Comparison of ENCODE assay signal across 7 cellular contexts in genomic region chr7:2332606-2333231, GRCh38. TPM values are rescaled to one million over a fixed set of nuclear protein-coding genes. Genes with fewer than 3 reads are reported as not detected.
DNase-seq lines count a peak whose midpoint lies in the region; ATAC-seq, FAIRE-seq and TF ChIP-seq lines count a peak whose summit lies in the region.
"Not testable (repeated sequence)": the region's sequence is repeated elsewhere in the genome, so short reads cannot be mapped to it uniquely, and the experiment has no call there.

No MANE protein-coding gene starts in this region.

- 63% methylated on average over 4 of the region's 4 CpGs for WGBS in K562 (ENCODE audit: insufficient coverage, low coverage, missing lambda C conversion rate)
- 97% methylated on average over 4 of the region's 4 CpGs for WGBS in HepG2 (ENCODE audit: low lambda C conversion rate)

- CTCF ChIA-PET in WTC11 (lab: Charles Lee); K562 (lab: Yijun Ruan, JAX; ENCODE audit: low intra/inter-chr PET ratio); HepG2 (lab: Yijun Ruan, JAX; ENCODE audit: low intra/inter-chr PET ratio, low total read pairs): not testable (repeated sequence)

- H3K9me1 ChIP-seq in K562 (ENCODE audit: control insufficient read depth, insufficient read depth, low read length), result not testable (repeated sequence)

- H3K4me3 Mint-ChIP-seq in GM23338; T-helper 17 cell; WTC11; activated T-helper 17 cell treated with anti-CD3 and anti-CD28 coated beads, Interleukin-2, amount 50 U/mL, for 72 hours; nephron progenitor cell: not testable (repeated sequence)

- not testable (repeated sequence) for H3K27ac Mint-ChIP-seq in GM23338
- H3K27ac Mint-ChIP-seq in T-helper 17 cell, result peak overlapping the region; percentile 43
- 0 out of 2 replicates have a peak overlapping the region, but pooled peaks have one; percentile 5 for H3K27ac Mint-ChIP-seq in WTC11
- H3K27ac Mint-ChIP-seq in activated T-helper 17 cell treated with anti-CD3 and anti-CD28 coated beads, Interleukin-2, amount 50 U/mL, for 72 hours, result peak overlapping the region; percentile 14
- peak overlapping the region; percentile 11 for H3K27ac Mint-ChIP-seq in nephron progenitor cell

- not testable (repeated sequence) for FAIRE-seq in K562 (lab: Jason Lieb, UNC); HepG2 (lab: Jason Lieb, UNC)

- not testable (repeated sequence) for H3F3A ChIP-seq in GM23338 (replicated peaks; ENCODE audit: low read depth)

- DNase-seq in GM23338 (ENCODE audit: low spot score); T-helper 17 cell; WTC11 (ENCODE audit: low spot score); K562 (ENCODE audit: extremely low read depth in 1 of 4, low spot score in 3 of 4); HepG2 (ENCODE audit: low spot score); nephron progenitor cell: not testable (repeated sequence)

- in situ Hi-C loops in K562 (cut with MboI); HepG2 (cut with HindIII; ENCODE audit: extremely low pct_ligation_motif_present, low pct_unique_long_range_greater_than_20kb): not testable (repeated sequence)

- not testable (repeated sequence) for TF ChIP-seq EP300 in K562 (IDR thresholded peaks at IDR 0.05; ENCODE audit: low read length); HepG2 (IDR thresholded peaks at IDR 0.05; ENCODE audit: low read depth in 2 of 2, low read length in 2 of 2); HepG2 (CRISPR knock-in tag; IDR thresholded peaks at IDR 0.05; ENCODE audit: borderline replicate concordance)

- not testable (repeated sequence) for H3K27me3 ChIP-seq in GM23338 (ENCODE audit: insufficient read depth); K562 (ENCODE audit: control insufficient read depth in 2 of 2, insufficient read depth in 2 of 2, low read length in 2 of 2); HepG2 (ENCODE audit: control insufficient read depth in 1 of 2, insufficient read depth in 2 of 2, low read length in 2 of 2)

- H3K36me3 ChIP-seq in GM23338 (ENCODE audit: insufficient read depth); K562 (ENCODE audit: control insufficient read depth, insufficient read depth, low read length); HepG2 (replicated peaks in 1 of 2; ENCODE audit: control insufficient read depth in 1 of 2, insufficient read depth in 2 of 2, low read length in 2 of 2): not testable (repeated sequence)

- TF ChIP-seq POLR2A in K562 (conservative IDR thresholded peaks at IDR 0.05); HepG2 (IDR thresholded peaks at IDR 0.05; ENCODE audit: insufficient read depth in 1 of 2, low read depth in 2 of 2, low read length in 2 of 2): not testable (repeated sequence)

- H3K4me1 ChIP-seq in GM23338 (ENCODE audit: insufficient read depth), result not testable (repeated sequence)
- H3K4me1 ChIP-seq in K562 (replicated peaks in 1 of 2; ENCODE audit: control insufficient read depth in 2 of 2, insufficient read depth in 2 of 2, low read length in 2 of 2), result peaks cover 0 to 14% of the 10 kb centered on the region in 2 experiments; a peak in 1 of 5 replicates
- peaks cover 12% of the 10 kb centered on the region for H3K4me1 ChIP-seq in HepG2 (ENCODE audit: insufficient read depth, low read length)

- ATAC-seq in GM23338; T-helper 17 cell; WTC11; activated T-helper 17 cell treated with anti-CD3 and anti-CD28 coated beads, Interleukin-2, amount 50 U/mL, for 72 hours (replicated peaks); K562; HepG2: not testable (repeated sequence)

- not testable (repeated sequence) for H3K9me2 ChIP-seq in GM23338 (ENCODE audit: insufficient read depth)

- H3K4me2 ChIP-seq in GM23338; K562 (ENCODE audit: insufficient read depth, low read length); HepG2 (ENCODE audit: low read depth, low read length): not testable (repeated sequence)

- H2AFZ ChIP-seq in GM23338; K562 (ENCODE audit: low read depth, low read length); HepG2 (ENCODE audit: low read length): not testable (repeated sequence)

- 0 out of 4 replicates have a peak overlapping the region, but pooled peaks of 1 of the 2 experiments have one; percentile 56 for H3K9ac ChIP-seq in K562 (ENCODE audit: insufficient read depth in 1 of 2, low read depth in 2 of 2, low read length in 2 of 2)
- not testable (repeated sequence) for H3K9ac ChIP-seq in HepG2 (ENCODE audit: insufficient read depth, low read depth, low read length)

- peak overlapping the region; percentile 32; the same call in 1 of the 2 replicates for H3K27ac ChIP-seq in GM23338 (ENCODE audit: low read depth)
- H3K27ac ChIP-seq in K562 (ENCODE audit: extremely low read depth, low read depth, low read length); HepG2 (ENCODE audit: extremely low read length, insufficient read depth, low read length): not testable (repeated sequence)

- not testable (repeated sequence) for TF ChIP-seq CTCF in GM23338 (conservative IDR thresholded peaks at IDR 0.05; ENCODE audit: low read depth in 2 of 2); WTC11 (IDR thresholded peaks at IDR 0.05); K562 (IDR thresholded peaks at IDR 0.05 in 2 of 3, conservative IDR thresholded peaks at IDR 0.05 in 1 of 3; ENCODE audit: insufficient read depth in 2 of 3, low read depth in 1 of 3, low read length in 3 of 3); HepG2 (CRISPR knock-in tag; IDR thresholded peaks at IDR 0.05); nephron progenitor cell (IDR thresholded peaks at IDR 0.05)

- not testable (repeated sequence) for BruUV-seq in K562 (replicated peaks; lab: Mats Ljungman, UMichigan); HepG2 (replicated peaks; lab: Mats Ljungman, UMichigan)

- H3K36me3 Mint-ChIP-seq in GM23338 (ENCODE audit: low read depth) (peaks cover 18% of the 10 kb centered on the region; the same call in 2 of the 3 replicates), nephron progenitor cell (ENCODE audit: low read depth) (peaks cover 24% of the 10 kb centered on the region)
- not testable (repeated sequence) for H3K36me3 Mint-ChIP-seq in T-helper 17 cell (ENCODE audit: low read depth); WTC11; activated T-helper 17 cell treated with anti-CD3 and anti-CD28 coated beads, Interleukin-2, amount 50 U/mL, for 72 hours (ENCODE audit: low read depth)

- H3K9me3 ChIP-seq in T-helper 17 cell (ENCODE audit: control insufficient read depth, low read length, poor library complexity, severe bottlenecking); K562 (replicated peaks; ENCODE audit: control insufficient read depth, insufficient read depth, low read depth, low read length); HepG2 (ENCODE audit: low read length): not testable (repeated sequence)

- not testable (repeated sequence) for H3K79me2 ChIP-seq in GM23338 (replicated peaks; ENCODE audit: insufficient read depth); K562 (ENCODE audit: control insufficient read depth, insufficient read depth, low read length); HepG2 (ENCODE audit: insufficient read depth, low read length)

- H4K20me1 ChIP-seq in GM23338 (replicated peaks; ENCODE audit: insufficient read depth); K562 (replicated peaks; ENCODE audit: control insufficient read depth, insufficient read depth, low read length); HepG2 (ENCODE audit: insufficient read depth, low read length): not testable (repeated sequence)

- not testable (repeated sequence) for H3K9me3 Mint-ChIP-seq in GM23338; WTC11; activated T-helper 17 cell treated with anti-CD3 and anti-CD28 coated beads, Interleukin-2, amount 50 U/mL, for 72 hours; nephron progenitor cell

- intact Hi-C loops in K562 (cut with micrococcal nuclease); HepG2 (cut with micrococcal nuclease; ENCODE audit: unreplicated experiment): not testable (repeated sequence)

- not testable (repeated sequence) for H3K4me1 Mint-ChIP-seq in GM23338; T-helper 17 cell; WTC11; activated T-helper 17 cell treated with anti-CD3 and anti-CD28 coated beads, Interleukin-2, amount 50 U/mL, for 72 hours; nephron progenitor cell

- not testable (repeated sequence) for H3K27me3 Mint-ChIP-seq in GM23338 (ENCODE audit: insufficient read depth, low read depth, poor library complexity); T-helper 17 cell; WTC11 (ENCODE audit: low read depth); activated T-helper 17 cell treated with anti-CD3 and anti-CD28 coated beads, Interleukin-2, amount 50 U/mL, for 72 hours; nephron progenitor cell (ENCODE audit: low read depth, poor library complexity)

- not testable (repeated sequence) for H3K4me3 ChIP-seq in GM23338; K562; HepG2 (replicated peaks in 1 of 3; ENCODE audit: insufficient read depth in 1 of 3, low read depth in 2 of 3, low read length in 3 of 3)

- POLR2A ChIA-PET in WTC11 (lab: Charles Lee), result interaction anchor here (0.6 kb wide), 1 partner anchor 106 kb away, joined by 5 read pairs; no protein-coding TSS in a partner anchor
- POLR2A ChIA-PET in K562 (lab: Yijun Ruan, JAX), result interaction anchor here (0.6 to 0.9 kb wide), 3 partner anchors 15 to 406 kb away, joined by 3 to 4 read pairs (median 3); no protein-coding TSS in a partner anchor
- POLR2A ChIA-PET in HepG2 (lab: Yijun Ruan, JAX), result interaction anchor here (0.6 to 1.6 kb wide), 2 partner anchors 16 to 21 kb away, joined by 4 to 5 read pairs; no protein-coding TSS in a partner anchor

- not testable (repeated sequence) for TF ChIP-seq RAD21 in K562 (CRISPR knock-in tag; conservative IDR thresholded peaks at IDR 0.05 in 1 of 2, IDR thresholded peaks at IDR 0.05 in 1 of 2); HepG2 (CRISPR knock-in tag; IDR thresholded peaks at IDR 0.05)

RNA-seq across cellular contexts. Expression of gene SNX8, which starts 18.5 kb away (rescaled TPM):
- total RNA-seq in GM23338 (2014; rRNA removed; shearing (Covaris generic)), result 15.6 and 44.3 TPM in 2 replicates
- polyA plus RNA-seq in GM23338 (2016; fragmentation: Nextera tagmentation; extraction: Ambion mirVana), result 49.1 and 50.9 TPM in 2 replicates
- 1 to 10 TPM; 8.6 to 9.3 TPM for total RNA-seq in T-helper 17 cell
- total RNA-seq in WTC11 (2021), result 44.9 to 50.8 TPM (median 49.6 TPM) in 3 replicates
- 10 to 100 TPM; 23.7 to 31.8 TPM for total RNA-seq in activated T-helper 17 cell treated with anti-CD3 and anti-CD28 coated beads, Interleukin-2, amount 50 U/mL, for 72 hours
- 26.7 and 72.5 TPM in 2 replicates for total RNA-seq in K562 (2011; cell fraction: chromatin; rRNA removed; ENCODE audit: low replicate concordance)
- total RNA-seq in K562 (2011; cell fraction: nucleolus; rRNA removed), result 24.0 and 30.0 TPM in 2 replicates
- 21.8 and 23.5 TPM in 2 replicates for total RNA-seq in K562 (2011; cell fraction: nucleoplasm; rRNA removed)
- 5.5 and 9.1 TPM in 2 replicates for total RNA-seq in K562 (2014; rRNA removed)
- total RNA-seq in K562 (2014; rRNA removed; fragmentation: Illumina TruSeq; extraction: Trizol), result 8.7 and 12.5 TPM in 2 replicates
- 15.9 and 16.9 TPM in 2 replicates for total RNA-seq in K562 (2015; rRNA removed; fragmentation: Illumina TruSeq; extraction: Trizol)
- 50.4 and 51.6 TPM in 2 replicates for total RNA-seq in K562 (2021)
- 45.7 and 47.0 TPM in 2 replicates for polyA plus RNA-seq in K562 (2011; rRNA removed)
- 23.9 and 55.1 TPM in 2 replicates for polyA plus RNA-seq in K562 (2011; cell fraction: cytosol; rRNA removed)
- polyA plus RNA-seq in K562 (2011; cell fraction: nucleus; rRNA removed), result 30.5 and 42.3 TPM in 2 replicates
- 35.9 and 57.5 TPM in 2 replicates for polyA plus RNA-seq in K562 (2012)
- polyA plus RNA-seq in K562 (2014; fragmentation: Illumina TruSeq; extraction: Trizol), result 33.3 and 35.4 TPM in 2 replicates
- polyA plus RNA-seq in K562 (2014; fragmentation: Nextera tagmentation; extraction: Ambion mirVana), result 1 to 10 TPM; 2.7 to 7.7 TPM
- 17.2 and 32.5 TPM in 2 replicates for polyA plus RNA-seq in K562 (2014; rRNA removed)
- polyA minus RNA-seq in K562 (2011; rRNA and poly(A)+ RNA removed), result 25.4 and 40.0 TPM in 2 replicates
- polyA minus RNA-seq in K562 (2011; cell fraction: cytosol; rRNA and poly(A)+ RNA removed), result 16.8 and 32.4 TPM in 2 replicates
- polyA minus RNA-seq in K562 (2011; cell fraction: nucleus; rRNA and poly(A)+ RNA removed), result 11.8 and 17.4 TPM in 2 replicates
- 20.6 and 33.7 TPM in 2 replicates for total RNA-seq in HepG2 (2016; rRNA removed; fragmentation: Illumina TruSeq; extraction: Trizol)
- 10.1 and 10.2 TPM in 2 replicates for total RNA-seq in HepG2 (2016; cell fraction: cytosol; rRNA removed; fragmentation: Illumina TruSeq; extraction: Trizol; ENCODE audit: low read depth)
- total RNA-seq in HepG2 (2016; cell fraction: insoluble cytoplasmic fraction; rRNA removed; fragmentation: Illumina TruSeq; extraction: Trizol), result 22.2 and 35.3 TPM in 2 replicates
- total RNA-seq in HepG2 (2016; cell fraction: membrane; rRNA removed; fragmentation: Illumina TruSeq; extraction: Trizol), result 13.0 and 13.3 TPM in 2 replicates
- 18.8 and 19.1 TPM in 2 replicates for total RNA-seq in HepG2 (2016; cell fraction: nucleus; rRNA removed; fragmentation: Illumina TruSeq; extraction: Trizol)
- polyA plus RNA-seq in HepG2 (2011; rRNA removed), result 45.2 and 46.2 TPM in 2 replicates
- polyA plus RNA-seq in HepG2 (2011; cell fraction: cytosol; rRNA removed), result 17.4 and 28.0 TPM in 2 replicates
- 34.3 and 35.3 TPM in 2 replicates for polyA plus RNA-seq in HepG2 (2011; cell fraction: nucleus; rRNA removed)
- polyA plus RNA-seq in HepG2 (2012), result 22.7 and 25.0 TPM in 2 replicates
- 8.9 and 11.6 TPM in 2 replicates for polyA plus RNA-seq in HepG2 (2016; cell fraction: cytosol; fragmentation: Illumina TruSeq; extraction: Trizol; ENCODE audit: low read depth)
- 46.0 and 46.5 TPM in 2 replicates for polyA plus RNA-seq in HepG2 (2016; cell fraction: insoluble cytoplasmic fraction; fragmentation: Illumina TruSeq; extraction: Trizol; ENCODE audit: low read depth)
- polyA plus RNA-seq in HepG2 (2016; cell fraction: membrane; fragmentation: Illumina TruSeq; extraction: Trizol; ENCODE audit: low read depth), result 14.2 and 16.9 TPM in 2 replicates
- polyA plus RNA-seq in HepG2 (2016; cell fraction: nucleus; fragmentation: Illumina TruSeq; extraction: Trizol; ENCODE audit: insufficient read depth, low read depth), result 34.2 and 34.5 TPM in 2 replicates
- 102 and 111 TPM in 2 replicates for polyA minus RNA-seq in HepG2 (2011; rRNA and poly(A)+ RNA removed; ENCODE audit: low replicate concordance)
- polyA minus RNA-seq in HepG2 (2011; cell fraction: cytosol; rRNA and poly(A)+ RNA removed), result 18.2 and 21.3 TPM in 2 replicates
- 8.0 and 15.6 TPM in 2 replicates for polyA minus RNA-seq in HepG2 (2011; cell fraction: nucleus; rRNA and poly(A)+ RNA removed)

RNA-seq across cellular contexts. Expression of gene EIF3B, which starts 21.9 kb away (rescaled TPM):
- 323 and 355 TPM in 2 replicates for total RNA-seq in GM23338 (2014; rRNA removed; shearing (Covaris generic))
- polyA plus RNA-seq in GM23338 (2016; fragmentation: Nextera tagmentation; extraction: Ambion mirVana), result 106 and 113 TPM in 2 replicates
- total RNA-seq in T-helper 17 cell, result 100 to 1,000 TPM; 139 to 176 TPM
- total RNA-seq in WTC11 (2021), result 300 to 361 TPM (median 304 TPM) in 3 replicates
- total RNA-seq in activated T-helper 17 cell treated with anti-CD3 and anti-CD28 coated beads, Interleukin-2, amount 50 U/mL, for 72 hours, result 100 to 1,000 TPM; 145 to 283 TPM
- 583 and 880 TPM in 2 replicates for total RNA-seq in K562 (2011; cell fraction: chromatin; rRNA removed; ENCODE audit: low replicate concordance)
- 353 and 358 TPM in 2 replicates for total RNA-seq in K562 (2011; cell fraction: nucleolus; rRNA removed)
- total RNA-seq in K562 (2011; cell fraction: nucleoplasm; rRNA removed), result 465 and 579 TPM in 2 replicates
- 334 and 358 TPM in 2 replicates for total RNA-seq in K562 (2014; rRNA removed)
- 357 and 410 TPM in 2 replicates for total RNA-seq in K562 (2014; rRNA removed; fragmentation: Illumina TruSeq; extraction: Trizol)
- total RNA-seq in K562 (2015; rRNA removed; fragmentation: Illumina TruSeq; extraction: Trizol), result 407 and 420 TPM in 2 replicates
- 387 and 416 TPM in 2 replicates for total RNA-seq in K562 (2021)
- 216 and 279 TPM in 2 replicates for polyA plus RNA-seq in K562 (2011; rRNA removed)
- 139 and 199 TPM in 2 replicates for polyA plus RNA-seq in K562 (2011; cell fraction: cytosol; rRNA removed)
- 409 and 424 TPM in 2 replicates for polyA plus RNA-seq in K562 (2011; cell fraction: nucleus; rRNA removed)
- 202 and 329 TPM in 2 replicates for polyA plus RNA-seq in K562 (2012)
- polyA plus RNA-seq in K562 (2014; fragmentation: Illumina TruSeq; extraction: Trizol), result 494 and 496 TPM in 2 replicates
- 10 to 100 TPM; 25.9 to 57.6 TPM for polyA plus RNA-seq in K562 (2014; fragmentation: Nextera tagmentation; extraction: Ambion mirVana)
- polyA plus RNA-seq in K562 (2014; rRNA removed), result 263 and 278 TPM in 2 replicates
- polyA minus RNA-seq in K562 (2011; rRNA and poly(A)+ RNA removed), result 295 and 299 TPM in 2 replicates
- 126 and 190 TPM in 2 replicates for polyA minus RNA-seq in K562 (2011; cell fraction: cytosol; rRNA and poly(A)+ RNA removed)
- polyA minus RNA-seq in K562 (2011; cell fraction: nucleus; rRNA and poly(A)+ RNA removed), result 97.9 and 165 TPM in 2 replicates
- total RNA-seq in HepG2 (2016; rRNA removed; fragmentation: Illumina TruSeq; extraction: Trizol), result 241 and 244 TPM in 2 replicates
- total RNA-seq in HepG2 (2016; cell fraction: cytosol; rRNA removed; fragmentation: Illumina TruSeq; extraction: Trizol; ENCODE audit: low read depth), result 49.6 and 52.0 TPM in 2 replicates
- 219 and 236 TPM in 2 replicates for total RNA-seq in HepG2 (2016; cell fraction: insoluble cytoplasmic fraction; rRNA removed; fragmentation: Illumina TruSeq; extraction: Trizol)
- 63.0 and 67.9 TPM in 2 replicates for total RNA-seq in HepG2 (2016; cell fraction: membrane; rRNA removed; fragmentation: Illumina TruSeq; extraction: Trizol)
- 134 and 151 TPM in 2 replicates for total RNA-seq in HepG2 (2016; cell fraction: nucleus; rRNA removed; fragmentation: Illumina TruSeq; extraction: Trizol)
- polyA plus RNA-seq in HepG2 (2011; rRNA removed), result 91.2 and 92.2 TPM in 2 replicates
- 70.3 and 78.7 TPM in 2 replicates for polyA plus RNA-seq in HepG2 (2011; cell fraction: cytosol; rRNA removed)
- 243 and 250 TPM in 2 replicates for polyA plus RNA-seq in HepG2 (2011; cell fraction: nucleus; rRNA removed)
- polyA plus RNA-seq in HepG2 (2012), result 151 and 176 TPM in 2 replicates
- 11.2 and 14.3 TPM in 2 replicates for polyA plus RNA-seq in HepG2 (2016; cell fraction: cytosol; fragmentation: Illumina TruSeq; extraction: Trizol; ENCODE audit: low read depth)
- polyA plus RNA-seq in HepG2 (2016; cell fraction: insoluble cytoplasmic fraction; fragmentation: Illumina TruSeq; extraction: Trizol; ENCODE audit: low read depth), result 177 and 198 TPM in 2 replicates
- 27.4 and 32.0 TPM in 2 replicates for polyA plus RNA-seq in HepG2 (2016; cell fraction: membrane; fragmentation: Illumina TruSeq; extraction: Trizol; ENCODE audit: low read depth)
- polyA plus RNA-seq in HepG2 (2016; cell fraction: nucleus; fragmentation: Illumina TruSeq; extraction: Trizol; ENCODE audit: insufficient read depth, low read depth), result 244 and 264 TPM in 2 replicates
- polyA minus RNA-seq in HepG2 (2011; rRNA and poly(A)+ RNA removed; ENCODE audit: low replicate concordance), result 152 and 244 TPM in 2 replicates
- polyA minus RNA-seq in HepG2 (2011; cell fraction: cytosol; rRNA and poly(A)+ RNA removed), result 100 and 101 TPM in 2 replicates
- polyA minus RNA-seq in HepG2 (2011; cell fraction: nucleus; rRNA and poly(A)+ RNA removed), result 124 and 130 TPM in 2 replicates
